18 cellular contexts compared by ENCODE assay signal in genomic region chr10:125127110-125127509, GRCh38.
"Had no signal": no experiment of that assay in that cellular context is flagged by ENCODE, and none has a peak within 500 bp of the region (broad histone marks: within the 10 kb centered on the region; RNA-seq: fewer than 3 reads in every experiment).

No MANE protein-coding gene starts in this region.

- H3K4me3 Mint-ChIP-seq: activated naive CD4-positive, alpha-beta T cell treated with anti-CD3 and anti-CD28 coated beads, Interleukin-2, amount 10 ng/mL, durations not matched to agents 7 days and 5 days; memory B cell; naive thymus-derived CD4-positive, alpha-beta T cell had no signal

- H3K27ac ChIP-seq: skin epidermis, suprapubic skin had no signal

- DNase-seq: activated CD4-positive, alpha-beta T cell treated with anti-CD3 and anti-CD28 coated beads, Interleukin-2, amount 50 U/mL, for 48 hours; activated CD4-positive, CD25-positive, alpha-beta regulatory T cell treated with anti-CD3 and anti-CD28 coated beads, Interleukin-2, amount 50 U/mL, for 72 hours; activated naive CD4-positive, alpha-beta T cell treated with anti-CD3 and anti-CD28 coated beads, Interleukin-2, amount 10 ng/mL, durations not matched to agents 7 days and 5 days; hippocampal formation; left ventricle myocardium inferior; naive thymus-derived CD4-positive, alpha-beta T cell; nucleus accumbens; stimulated activated CD4-positive, alpha-beta T cell treated with anti-CD3 and anti-CD28 coated beads, Interleukin-4, amount 100 ng/mL, for 24 hours; stimulated activated naive CD4-positive, alpha-beta T cell treated with Interleukin-2 at 50 U/mL for 16 hours; SW 1271; T-helper 9 cell; upper lobe of left lung had no signal

- H3K9me3 Mint-ChIP-seq: activated naive CD4-positive, alpha-beta T cell treated with anti-CD3 and anti-CD28 coated beads, Interleukin-2, amount 10 ng/mL, durations not matched to agents 7 days and 5 days; activated T-helper 2 cell treated with anti-CD3 and anti-CD28 coated beads, Interferon-gamma antibody, Interleukin-2, Interleukin-4, amounts not matched to agents 10 μg/mL and 5 μg/mL and 100 μg/mL, durations not matched to agents 14 hours and 24 hours and 36 hours; memory B cell had no signal

- H3K27me3 Mint-ChIP-seq: activated naive CD4-positive, alpha-beta T cell treated with anti-CD3 and anti-CD28 coated beads, Interleukin-2, amount 10 ng/mL, durations not matched to agents 7 days and 5 days had no signal

- H3K36me3 Mint-ChIP-seq: activated naive CD4-positive, alpha-beta T cell treated with anti-CD3 and anti-CD28 coated beads, Interleukin-2, amount 10 ng/mL, durations not matched to agents 7 days and 5 days; memory B cell; naive thymus-derived CD4-positive, alpha-beta T cell had no signal

- H3K27me3 ChIP-seq: ascending aorta, suprapubic skin, upper lobe of left lung had no signal

- H3K4me1 Mint-ChIP-seq: activated naive CD4-positive, alpha-beta T cell treated with anti-CD3 and anti-CD28 coated beads, Interleukin-2, amount 10 ng/mL, durations not matched to agents 7 days and 5 days; memory B cell had no signal

- H3K27ac Mint-ChIP-seq: activated naive CD4-positive, alpha-beta T cell treated with anti-CD3 and anti-CD28 coated beads, Interleukin-2, amount 10 ng/mL, durations not matched to agents 7 days and 5 days; activated T-helper 2 cell treated with anti-CD3 and anti-CD28 coated beads, Interferon-gamma antibody, Interleukin-2, Interleukin-4, amounts not matched to agents 10 μg/mL and 5 μg/mL and 100 μg/mL, durations not matched to agents 14 hours and 24 hours and 36 hours; memory B cell; naive thymus-derived CD4-positive, alpha-beta T cell had no signal

- H3K4me3 ChIP-seq: ascending aorta, left ventricle myocardium inferior, mucosa of descending colon, skin epidermis, suprapubic skin, upper lobe of left lung had no signal

- H3K9me3 ChIP-seq: ascending aorta, mucosa of descending colon, suprapubic skin, upper lobe of left lung had no signal

- ATAC-seq: mucosa of descending colon; naive thymus-derived CD4-positive, alpha-beta T cell had no signal
